In genomic region chr11:133064152-133064877, GRCh38 we compare ENCODE assay signal across 1 cellular context.
TF ChIP-seq lines count a peak whose summit lies in the region.

No MANE protein-coding gene starts in this region.

TF ChIP-seq in WTC11, 78 proteins besides CTCF, POLR2A, EP300 and RAD21 (continued from another document):
- TF ChIP-seq PRDM15 (CRISPR knock-in tag; IDR thresholded peaks at IDR 0.05), result peak; percentile 90
- TF ChIP-seq IRF1 (CRISPR knock-in tag; IDR thresholded peaks at IDR 0.05), result 0 out of 2 replicates have a peak, but pooled peaks have one; percentile 25
- no peak for TF ChIP-seq ATF3 (CRISPR knock-in tag; conservative IDR thresholded peaks at IDR 0.05)
- peak; percentile 79; the same call in 1 of the 2 replicates for TF ChIP-seq FOXP1 (CRISPR knock-in tag; IDR thresholded peaks at IDR 0.05; ENCODE audit: borderline replicate concordance)
- no peak for TF ChIP-seq TEAD4 (CRISPR knock-in tag; IDR thresholded peaks at IDR 0.05)
- peak; percentile 94 for TF ChIP-seq HMGXB4 (CRISPR knock-in tag; IDR thresholded peaks at IDR 0.05)
- peak; percentile 57 for TF ChIP-seq SP1 (CRISPR knock-in tag; conservative IDR thresholded peaks at IDR 0.05)
- peak; percentile 71; the same call in 1 of the 2 replicates for TF ChIP-seq E2F5 (CRISPR knock-in tag; IDR thresholded peaks at IDR 0.05)
- no peak for TF ChIP-seq ZNF512 (CRISPR knock-in tag; IDR thresholded peaks at IDR 0.05; ENCODE audit: borderline replicate concordance)
- TF ChIP-seq TEAD1 (CRISPR knock-in tag; IDR thresholded peaks at IDR 0.05), result 0 out of 2 replicates have a peak, but pooled peaks have one; percentile 34
- no peak for TF ChIP-seq ZMAT4 (CRISPR knock-in tag; IDR thresholded peaks at IDR 0.05)
- peak; percentile 58; the same call in 1 of the 2 replicates for TF ChIP-seq TP53 (CRISPR knock-in tag; IDR thresholded peaks at IDR 0.05)
- TF ChIP-seq STAT6 (CRISPR knock-in tag; conservative IDR thresholded peaks at IDR 0.05; ENCODE audit: low read depth), result no peak
- no peak for TF ChIP-seq ELF4 (CRISPR knock-in tag; IDR thresholded peaks at IDR 0.05; ENCODE audit: low read depth)
- TF ChIP-seq ESRRA (CRISPR knock-in tag; IDR thresholded peaks at IDR 0.05; ENCODE audit: borderline replicate concordance), result no peak
- peak; percentile 63 for TF ChIP-seq MAX (CRISPR knock-in tag; IDR thresholded peaks at IDR 0.05)
- TF ChIP-seq ZBTB21 (CRISPR knock-in tag; IDR thresholded peaks at IDR 0.05; ENCODE audit: borderline replicate concordance), result peak; percentile 49; the same call in 1 of the 2 replicates
- peak; percentile 63; the same call in 1 of the 2 replicates for TF ChIP-seq KAT7 (CRISPR knock-in tag; IDR thresholded peaks at IDR 0.05; ENCODE audit: borderline replicate concordance)
- peak; percentile 85 for TF ChIP-seq ZNF423 (CRISPR knock-in tag; IDR thresholded peaks at IDR 0.05)
